Comparison of ENCODE assay signal across 8 cellular contexts in genomic region chr12:79935021-79935623, GRCh38. TPM values are rescaled to one million over a fixed set of nuclear protein-coding genes. Genes with fewer than 3 reads are reported as not detected.
DNase-seq lines count a peak whose midpoint lies in the region; ATAC-seq and TF ChIP-seq lines count a peak whose summit lies in the region.

PPP1R12A (minus strand) TSS chr12:79935097; CDS start chr12:79934931, 166 bp downstream.

- no peaks in the 10 kb centered on the region for H3K36me3 ChIP-seq in RWPE2 (ENCODE audit: low read depth)

- no peaks in the 10 kb centered on the region for H3K9me3 Mint-ChIP-seq in natural killer cell treated with Interleukin-12 subunit alpha and Interleukin-12 subunit beta and Interleukin-15 and Interleukin-18, amount 100 ng/mL, for 72 hours

- no peak for TF ChIP-seq CTCF in RWPE2 (IDR thresholded peaks at IDR 0.05; ENCODE audit: poor library complexity, severe bottlenecking)

- H3K4me3 Mint-ChIP-seq in natural killer cell treated with Interleukin-12 subunit alpha and Interleukin-12 subunit beta and Interleukin-15 and Interleukin-18, amount 100 ng/mL, for 72 hours, result peak within 1 kb of the TSS; percentile 93

- peak within 1 kb of the TSS; percentile 80 for H3K27ac ChIP-seq in RWPE2 (ENCODE audit: poor library complexity, severe bottlenecking)

- no peaks in the 10 kb centered on the region for H3K27me3 Mint-ChIP-seq in natural killer cell treated with Interleukin-12 subunit alpha and Interleukin-12 subunit beta and Interleukin-15 and Interleukin-18, amount 100 ng/mL, for 72 hours

- H3K4me1 Mint-ChIP-seq in natural killer cell treated with Interleukin-12 subunit alpha and Interleukin-12 subunit beta and Interleukin-15 and Interleukin-18, amount 100 ng/mL, for 72 hours (ENCODE audit: low read depth in 2 of 2), result peaks cover 30 to 42% of the 10 kb centered on the region in 2 donors

- H3K9me3 ChIP-seq in RWPE2 (ENCODE audit: severe bottlenecking), result no peaks in the 10 kb centered on the region

- no peaks in the 10 kb centered on the region for H3K36me3 Mint-ChIP-seq in natural killer cell treated with Interleukin-12 subunit alpha and Interleukin-12 subunit beta and Interleukin-15 and Interleukin-18, amount 100 ng/mL, for 72 hours

- peak within 1 kb of the TSS; percentile 64 for H3K4me3 ChIP-seq in RWPE2 (ENCODE audit: severe bottlenecking)

- H3K4me1 ChIP-seq in RWPE2 (ENCODE audit: insufficient read depth, poor library complexity, severe bottlenecking), result peaks cover 21% of the 10 kb centered on the region

- peak; percentile 86 for ATAC-seq in RWPE2 (ENCODE audit: low read depth)
- peak; percentile 95 to 96 for ATAC-seq in natural killer cell treated with Interleukin-12 subunit alpha and Interleukin-12 subunit beta and Interleukin-15 and Interleukin-18, amount 100 ng/mL, for 72 hours
- peak; percentile 94 for ATAC-seq in stimulated activated naive CD8-positive, alpha-beta T cell treated with anti-CD3 and anti-CD28 coated beads, Interleukin-15, Interleukin-2, amounts not matched to agents 100 U/mL and 50 U/mL, for 24 hours

- H3K27ac Mint-ChIP-seq in natural killer cell treated with Interleukin-12 subunit alpha and Interleukin-12 subunit beta and Interleukin-15 and Interleukin-18, amount 100 ng/mL, for 72 hours, result peak within 1 kb of the TSS; percentile 88 to 91

- DNase-seq in EL (peak; percentile 97), H4 (ENCODE audit: low spot score) (peak; percentile 98), LoVo (ENCODE audit: low spot score) (peak; percentile 99), RWPE2 (ENCODE audit: low spot score) (peak; percentile 93), fibroblast of peridontal ligament (ENCODE audit: extremely low read depth) (peak; percentile 96)
- DNase-seq in activated T-helper 9 cell treated with anti-CD3 and anti-CD28 coated beads, Interleukin-2, amount 50 U/mL, for 16 hours (ENCODE audit: low read depth), result peak; percentile 91
- peak; percentile 99 for DNase-seq in natural killer cell treated with Interleukin-12 subunit alpha and Interleukin-12 subunit beta and Interleukin-15 and Interleukin-18, amount 100 ng/mL, for 72 hours (ENCODE audit: low spot score)
- DNase-seq in stimulated activated naive CD8-positive, alpha-beta T cell treated with anti-CD3 and anti-CD28 coated beads, Interleukin-15, Interleukin-2, amounts not matched to agents 100 U/mL and 50 U/mL, for 24 hours, result peak; percentile 96

- H3K27me3 ChIP-seq in RWPE2 (ENCODE audit: insufficient read depth, poor library complexity, severe bottlenecking), result no peaks in the 10 kb centered on the region

RNA-seq across cellular contexts. Expression of gene PPP1R12A, which starts in this region (rescaled TPM):
- total RNA-seq in H4 (2014; rRNA removed; shearing (Covaris generic)), result 31.8 and 41.8 TPM in 2 replicates
- total RNA-seq in natural killer cell treated with Interleukin-12 subunit alpha and Interleukin-12 subunit beta and Interleukin-15 and Interleukin-18, amount 100 ng/mL, for 72 hours, result 100 to 1,000 TPM; 112 to 131 TPM

Comparison
In these comparisons a context has a peak if more than half of its experiments do, and no peak if none do; other contexts are left out.
1. Peak in every context shown above with its lines: DNase-seq, ATAC-seq, H3K4me3 ChIP-seq and H3K27ac ChIP-seq.